19 cellular contexts compared by ENCODE assay signal in genomic region chr2:12352891-12353290, GRCh38.
DNase-seq lines count a peak whose midpoint lies in the region; TF ChIP-seq lines count a peak whose summit lies in the region.
"Had no signal": no experiment of that assay in that cellular context is flagged by ENCODE, and none has a peak within 500 bp of the region (broad histone marks: within the 10 kb centered on the region; RNA-seq: fewer than 3 reads in every experiment).

No MANE protein-coding gene starts in this region.

- H3K4me1 ChIP-seq in SJCRH30 (peaks cover 37% of the 10 kb centered on the region), tibial artery (no peaks in the 10 kb centered on the region)
- H3K4me1 ChIP-seq: gastrocnemius medialis, neural progenitor cell, thyroid gland had no signal

- TF ChIP-seq CTCF in tibial artery (IDR thresholded peaks at IDR 0.05) (no peak), mesothelial cell of epicardium (IDR thresholded peaks at IDR 0.05; ENCODE audit: unreplicated experiment) (no peak)

- H3K27ac ChIP-seq in SJCRH30 (peak overlapping the region; percentile 56), tibial artery (no peak overlapping the region)
- H3K27ac ChIP-seq: dorsolateral prefrontal cortex, epithelial cell of prostate, gastrocnemius medialis, neural progenitor cell, thyroid gland had no signal

- no peak overlapping the region for H3K27ac Mint-ChIP-seq in mesothelial cell of epicardium
- H3K27ac Mint-ChIP-seq: neural progenitor cell; stimulated activated naive B cell treated with anti-CD40 and anti-IgM and Interleukin-4, amounts not matched to agents 10 μg/mL and 1 μg/mL and 100 μg/mL, for 72 hours had no signal

- H3K4me1 Mint-ChIP-seq in mesothelial cell of epicardium, result peaks cover 22% of the 10 kb centered on the region
- H3K4me1 Mint-ChIP-seq: neural progenitor cell had no signal

- peaks cover 7% of the 10 kb centered on the region for H3K9me3 Mint-ChIP-seq in mesothelial cell of epicardium
- H3K9me3 Mint-ChIP-seq: neural progenitor cell had no signal

- no peaks in the 10 kb centered on the region for H3K27me3 ChIP-seq in SJCRH30
- no peaks in the 10 kb centered on the region for H3K27me3 ChIP-seq in tibial artery
- H3K27me3 ChIP-seq: dorsolateral prefrontal cortex, gastrocnemius medialis, neural progenitor cell, thyroid gland had no signal

- no peaks in the 10 kb centered on the region for H3K27me3 Mint-ChIP-seq in mesothelial cell of epicardium (ENCODE audit: low read depth)
- H3K27me3 Mint-ChIP-seq: stimulated activated naive B cell treated with anti-CD40 and anti-IgM and Interleukin-4, amounts not matched to agents 10 μg/mL and 1 μg/mL and 100 μg/mL, for 72 hours had no signal

- H3K36me3 ChIP-seq in SJCRH30, result no peaks in the 10 kb centered on the region
- H3K36me3 ChIP-seq in tibial artery, result no peaks in the 10 kb centered on the region
- H3K36me3 ChIP-seq: gastrocnemius medialis, neural progenitor cell, thyroid gland had no signal

- intact Hi-C loops in tibial artery (cut with DNase I; ENCODE audit: low total_unique reads), result no loop called here

- H3K36me3 Mint-ChIP-seq in mesothelial cell of epicardium, result no peaks in the 10 kb centered on the region
- H3K36me3 Mint-ChIP-seq: neural progenitor cell; stimulated activated naive B cell treated with anti-CD40 and anti-IgM and Interleukin-4, amounts not matched to agents 10 μg/mL and 1 μg/mL and 100 μg/mL, for 72 hours had no signal

- H3K4me3 ChIP-seq in SJCRH30, result no peak overlapping the region
- no peak overlapping the region for H3K4me3 ChIP-seq in skeletal muscle cell (ENCODE audit: low read depth, low read length)
- H3K4me3 ChIP-seq in tibial artery, result no peak overlapping the region
- H3K4me3 ChIP-seq: dorsolateral prefrontal cortex, gastrocnemius medialis, neural progenitor cell, thyroid gland had no signal

- DNase-seq in NCI-H1694 treated with DMSO at 0.1 percent for 48 hours (lab: John Stamatoyannopoulos, UW) (peak; percentile 5), NCI-H1694 (lab: John Stamatoyannopoulos, UW) (no peak), NCI-H2029 treated with DMSO at 0.1 percent for 48 hours (lab: John Stamatoyannopoulos, UW) (peak; percentile 63), SJCRH30 (peak; percentile 89 to 96), skeletal muscle cell (ENCODE audit: low read depth) (peak; percentile 57), tibial artery (no peak), NCI-H446 (lab: John Stamatoyannopoulos, UW) (no peak), mesothelial cell of epicardium (ENCODE audit: low spot score in 2 of 2, unreplicated experiment in 2 of 2) (no peak)
- DNase-seq: activated CD4-positive, CD25-positive, alpha-beta regulatory T cell treated with anti-CD3 and anti-CD28 coated beads, Interleukin-2, amount 50 U/mL, for 72 hours; dorsolateral prefrontal cortex; gastrocnemius medialis; NCI-H526; PC-3; stimulated activated CD4-positive, alpha-beta T cell treated with anti-CD3 and anti-CD28 coated beads, Interleukin-15, amount 100 ng/mL, for 24 hours; stimulated activated naive B cell treated with anti-CD40 and anti-IgM and Interleukin-4, amounts not matched to agents 10 μg/mL and 1 μg/mL and 100 μg/mL, for 72 hours; T-helper 9 cell; thyroid gland had no signal

- H3K9me3 ChIP-seq in SJCRH30 (replicated peaks), result no peaks in the 10 kb centered on the region
- no peaks in the 10 kb centered on the region for H3K9me3 ChIP-seq in tibial artery
- H3K9me3 ChIP-seq: gastrocnemius medialis, thyroid gland had no signal

- no peak overlapping the region for H3K4me3 Mint-ChIP-seq in mesothelial cell of epicardium
- H3K4me3 Mint-ChIP-seq: neural progenitor cell; stimulated activated naive B cell treated with anti-CD40 and anti-IgM and Interleukin-4, amounts not matched to agents 10 μg/mL and 1 μg/mL and 100 μg/mL, for 72 hours had no signal

Comparison
In these comparisons a context has a peak if more than half of its experiments do, and no peak if none do; other contexts are left out.
1. DNase-seq: peak in NCI-H1694 treated with DMSO at 0.1 percent for 48 hours (single experiment), NCI-H2029 treated with DMSO at 0.1 percent for 48 hours (single experiment), SJCRH30 (2 of 2) and skeletal muscle cell (single experiment); none in NCI-H1694 (single experiment), tibial artery (0 of 2), NCI-H446 (0 of 2) and mesothelial cell of epicardium (0 of 2).